Comparison of ENCODE assay signal across 8 cellular contexts in the genomic region with DNA sequence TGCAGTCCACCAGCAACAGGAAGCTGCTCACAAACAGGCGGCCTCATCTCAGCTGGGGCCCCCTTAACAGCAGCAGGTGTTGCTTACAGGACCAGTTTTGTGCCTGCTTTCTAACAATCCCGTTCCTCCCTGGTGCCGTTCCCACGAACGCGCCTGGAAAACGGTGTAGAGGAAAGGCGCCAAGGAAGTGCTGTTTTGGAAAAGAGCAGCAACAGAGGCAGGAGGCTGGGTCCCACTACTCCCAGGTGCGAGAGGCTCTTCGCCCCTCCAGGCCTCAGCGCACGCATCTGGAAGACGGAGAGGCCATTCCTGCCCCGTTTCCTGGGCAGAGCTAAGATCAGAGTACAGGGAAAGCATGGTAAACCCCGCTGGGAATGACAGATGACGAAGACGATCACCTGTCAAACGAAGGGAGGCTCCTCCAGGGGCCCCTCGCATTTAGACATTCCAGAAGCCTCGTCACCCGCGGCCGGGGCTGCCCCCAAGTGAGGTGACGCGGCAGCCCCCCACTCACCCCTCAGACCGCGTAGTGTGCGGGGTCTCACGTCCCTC. TPM values are rescaled to one million over a fixed set of nuclear protein-coding genes. Genes with fewer than 3 reads are reported as not detected.
DNase-seq lines count a peak whose midpoint lies in the region; ATAC-seq and TF ChIP-seq lines count a peak whose summit lies in the region.

No MANE protein-coding gene starts in this region.

- H3K27ac ChIP-seq in SK-N-MC: peak overlapping the region; percentile 44; the same call in 1 of the 2 replicates

- peak overlapping the region; percentile 60 for H3K9ac ChIP-seq in SK-N-MC (ENCODE audit: insufficient read length)

- ATAC-seq in HG03196 (IDR thresholded peaks at IDR 0.05; ENCODE audit: unreplicated experiment): peak; percentile 20

- peak; percentile 13 for DNase-seq in activated gamma-delta T cell treated with Interleukin-2 at 50 U/mL for 16 hours
- DNase-seq in activated gamma-delta T cell (lab: John Stamatoyannopoulos, UW): no peak
- DNase-seq in SK-N-MC (ENCODE audit: low read depth, low spot score): no peak
- DNase-seq in central memory CD4-positive, alpha-beta T cell: peak; percentile 9
- DNase-seq in kidney epithelial cell (ENCODE audit: low read depth): no peak
- peak; percentile 5 for DNase-seq in stimulated activated CD4-positive, alpha-beta T cell treated with anti-CD3 and anti-CD28 coated beads, Interleukin-1b, Interleukin-23, amount 100 ng/mL, for 48 hours
- DNase-seq in AML-193 (lab: John Stamatoyannopoulos, UW): no peak

- H3K4me3 ChIP-seq in SK-N-MC: peak overlapping the region; percentile 92
- H3K4me3 ChIP-seq in kidney epithelial cell (ENCODE audit: low read depth, low read length): peak overlapping the region; percentile 88

- no peaks in the 10 kb centered on the region for H3K9me3 ChIP-seq in SK-N-MC (ENCODE audit: low read depth, low read length)

- H3K27me3 ChIP-seq in kidney epithelial cell (ENCODE audit: control insufficient read depth, insufficient read depth, low read length): no peaks in the 10 kb centered on the region

- no peak for TF ChIP-seq CTCF in kidney epithelial cell (IDR thresholded peaks at IDR 0.05; ENCODE audit: insufficient read depth, low read length, poor library complexity, severe bottlenecking)

- H3K36me3 ChIP-seq in SK-N-MC (ENCODE audit: insufficient read depth, low read length) (no peaks in the 10 kb centered on the region), kidney epithelial cell (ENCODE audit: control insufficient read depth, insufficient read depth, low read length) (no peaks in the 10 kb centered on the region)

RNA-seq across cellular contexts. Expression of gene SCAPER, which starts 0.6 kb away (rescaled TPM):
- 6.4 and 20.8 TPM in 2 replicates for total RNA-seq in kidney epithelial cell

RNA-seq across cellular contexts. Expression of gene RCN2, which starts 27.0 kb away (rescaled TPM):
- total RNA-seq in kidney epithelial cell: 104 and 119 TPM in 2 replicates

Comparison
In these comparisons a context has a peak if more than half of its experiments do, and no peak if none do; other contexts are left out.
1. DNase-seq: peak in activated gamma-delta T cell treated with Interleukin-2 at 50 U/mL for 16 hours (single experiment), central memory CD4-positive, alpha-beta T cell (single experiment) and stimulated activated CD4-positive, alpha-beta T cell treated with anti-CD3 and anti-CD28 coated beads, Interleukin-1b, Interleukin-23, amount 100 ng/mL, for 48 hours (single experiment); none in activated gamma-delta T cell (single experiment), SK-N-MC (single experiment), kidney epithelial cell (single experiment) and AML-193 (0 of 2).